3 cellular contexts compared by ENCODE assay signal in genomic region chr2:86521922-86522321, GRCh38.
"Had no signal": no experiment of that assay in that cellular context is flagged by ENCODE, and none has a peak within 500 bp of the region (broad histone marks: within the 10 kb centered on the region; RNA-seq: fewer than 3 reads in every experiment).

No MANE protein-coding gene starts in this region.

- H3K4me3 ChIP-seq: GM12878 had no signal

- DNase-seq: GDM1, GF-D8 had no signal

- ATAC-seq: GM12878 had no signal
